ENCODE assay signal across 17 cellular contexts in the genomic region with DNA sequence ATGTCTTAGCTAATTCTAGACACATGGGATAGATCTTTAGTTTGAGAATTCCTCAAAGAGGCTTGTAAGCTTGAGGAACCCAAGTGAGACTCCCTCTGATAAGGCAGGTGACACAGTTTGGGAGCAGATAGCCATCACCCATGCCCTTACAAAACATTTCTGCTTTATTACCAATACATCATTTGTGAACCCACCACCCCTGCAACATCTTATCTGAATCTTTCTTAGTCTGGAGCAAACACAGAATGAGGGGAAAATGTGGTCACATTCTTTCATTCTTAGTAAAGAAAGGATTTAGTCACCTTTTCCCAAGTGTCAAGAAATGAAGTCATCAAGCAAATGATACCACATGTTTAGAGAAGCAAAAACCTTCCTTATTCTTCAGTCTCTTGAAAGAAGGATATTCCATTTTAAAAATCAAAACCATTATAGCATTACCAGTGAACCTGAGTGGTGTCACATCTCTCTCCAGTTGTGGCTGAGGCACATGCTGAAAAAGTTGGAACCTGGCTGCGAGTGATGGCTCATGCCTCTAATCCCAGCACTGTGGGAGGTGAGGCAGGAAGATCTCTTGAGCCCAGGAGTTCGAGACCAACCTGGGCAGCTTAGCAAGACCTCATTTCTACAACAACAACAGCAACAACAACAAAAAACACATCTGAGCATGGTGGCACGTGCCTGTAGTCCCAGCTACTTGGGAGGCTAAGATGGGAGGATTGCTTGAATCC.
DNase-seq lines count a peak whose midpoint lies in the region; ATAC-seq and TF ChIP-seq lines count a peak whose summit lies in the region.
"Had no signal": no experiment of that assay in that cellular context is flagged by ENCODE, and none has a peak within 500 bp of the region (broad histone marks: within the 10 kb centered on the region; RNA-seq: fewer than 3 reads in every experiment).

No MANE protein-coding gene starts in this region.

- H3K36me3 ChIP-seq in GM06990 (ENCODE audit: control insufficient read depth, insufficient read depth, low read length) = no peaks in the 10 kb centered on the region
- H3K36me3 ChIP-seq in iPS-20b (ENCODE audit: insufficient read depth, low read depth, low read length) = no peaks in the 10 kb centered on the region
- H3K36me3 ChIP-seq: BE2C had no signal

- H3K9me3 Mint-ChIP-seq in WTC11 = no peaks in the 10 kb centered on the region
- H3K9me3 Mint-ChIP-seq: activated naive CD4-positive, alpha-beta T cell treated with anti-CD3 and anti-CD28 coated beads for 36 hours; naive B cell had no signal

- peak overlapping the region; percentile 47; the same call in 1 of the 2 replicates for H3K27ac Mint-ChIP-seq in WTC11
- H3K27ac Mint-ChIP-seq: activated naive CD4-positive, alpha-beta T cell treated with anti-CD3 and anti-CD28 coated beads for 36 hours had no signal

- ATAC-seq in GM21717 (IDR thresholded peaks at IDR 0.05; ENCODE audit: unreplicated experiment) = peak; percentile 42
- ATAC-seq in WTC11 = no peak
- ATAC-seq in GM18502 (IDR thresholded peaks at IDR 0.05; ENCODE audit: poor library complexity, unreplicated experiment) = no peak
- ATAC-seq in left colon = no peak

- no peak overlapping the region for H3K4me3 Mint-ChIP-seq in WTC11
- H3K4me3 Mint-ChIP-seq: activated naive CD4-positive, alpha-beta T cell treated with anti-CD3 and anti-CD28 coated beads for 36 hours; naive B cell had no signal

- H3K4me1 Mint-ChIP-seq in WTC11 = peaks cover 73% of the 10 kb centered on the region

- intact Hi-C loops in left colon (cut with DNase I, micrococcal nuclease) = no loop called here

- CTCF ChIA-PET in WTC11 (lab: Charles Lee) = interaction anchor here (0.5 kb wide), 1 partner anchor 299 kb away, joined by 4 read pairs; no protein-coding TSS in a partner anchor

- TF ChIP-seq CTCF in GM06990 (IDR thresholded peaks at IDR 0.05; ENCODE audit: insufficient read depth, low read length, poor library complexity, severe bottlenecking) = no peak
- TF ChIP-seq CTCF in WTC11 (IDR thresholded peaks at IDR 0.05) = no peak

- H3K4me3 ChIP-seq in GM06990 (replicated peaks; ENCODE audit: low read depth, low read length) (no peak overlapping the region), iPS-20b (ENCODE audit: low read length) (no peak overlapping the region)
- H3K4me3 ChIP-seq: testis had no signal

- H3K4me1 ChIP-seq in iPS-20b (ENCODE audit: insufficient read depth, low read length) = peaks cover 28% of the 10 kb centered on the region; the same call in 1 of the 2 replicates
- H3K4me1 ChIP-seq: BE2C, parathyroid adenoma, testis had no signal

- no peaks in the 10 kb centered on the region for H3K27me3 ChIP-seq in GM06990 (replicated peaks; ENCODE audit: control insufficient read depth, insufficient read depth, low read length)
- H3K27me3 ChIP-seq in iPS-20b (ENCODE audit: insufficient read depth, low read length) = no peaks in the 10 kb centered on the region
- H3K27me3 ChIP-seq: testis had no signal

- peaks cover 6% of the 10 kb centered on the region for H3K27me3 Mint-ChIP-seq in WTC11 (ENCODE audit: low read depth)
- H3K27me3 Mint-ChIP-seq: naive B cell had no signal

- DNase-seq in GM06990 (ENCODE audit: extremely low read depth, insufficient read length) (peak; percentile 41), WTC11 (ENCODE audit: low spot score) (no peak), DMS153 (lab: John Stamatoyannopoulos, UW) (no peak), NK-92 (lab: John Stamatoyannopoulos, UW; ENCODE audit: unreplicated experiment) (no peak), left colon (no peak)
- DNase-seq: activated naive CD4-positive, alpha-beta T cell treated with anti-CD3 and anti-CD28 coated beads for 36 hours; BE2C; head of caudate nucleus; mammary epithelial cell; naive B cell; NCI-H1436 treated with DMSO at 0.1 percent for 48 hours; stimulated activated CD4-positive, alpha-beta T cell treated with anti-CD3 and anti-CD28 coated beads, Interleukin-4, amount 100 ng/mL, for 1 hour; testis had no signal

- no peaks in the 10 kb centered on the region for H3K9me3 ChIP-seq in iPS-20b (ENCODE audit: insufficient read depth, low read depth, low read length)
- H3K9me3 ChIP-seq: BE2C, testis had no signal

- POLR2A ChIA-PET in WTC11 (lab: Charles Lee) = no interaction called here

- peak overlapping the region; percentile 41; the same call in 1 of the 2 replicates for H3K9ac ChIP-seq in iPS-20b (ENCODE audit: low read depth, low read length)
- H3K9ac ChIP-seq: parathyroid adenoma had no signal

- H3K36me3 Mint-ChIP-seq in WTC11 = no peaks in the 10 kb centered on the region

- H3K27ac ChIP-seq in iPS-20b (ENCODE audit: low read length) = peak overlapping the region; percentile 16
- H3K27ac ChIP-seq: parathyroid adenoma, testis had no signal

TF ChIP-seq in WTC11, 78 proteins besides CTCF, POLR2A, EP300 and RAD21:
- TF ChIP-seq ZNF121 (CRISPR knock-in tag; IDR thresholded peaks at IDR 0.05) (peak; percentile 64), GTF2I (CRISPR knock-in tag; conservative IDR thresholded peaks at IDR 0.05) (no peak)
